Comparison of ENCODE assay signal across 8 cellular contexts in the genomic region with DNA sequence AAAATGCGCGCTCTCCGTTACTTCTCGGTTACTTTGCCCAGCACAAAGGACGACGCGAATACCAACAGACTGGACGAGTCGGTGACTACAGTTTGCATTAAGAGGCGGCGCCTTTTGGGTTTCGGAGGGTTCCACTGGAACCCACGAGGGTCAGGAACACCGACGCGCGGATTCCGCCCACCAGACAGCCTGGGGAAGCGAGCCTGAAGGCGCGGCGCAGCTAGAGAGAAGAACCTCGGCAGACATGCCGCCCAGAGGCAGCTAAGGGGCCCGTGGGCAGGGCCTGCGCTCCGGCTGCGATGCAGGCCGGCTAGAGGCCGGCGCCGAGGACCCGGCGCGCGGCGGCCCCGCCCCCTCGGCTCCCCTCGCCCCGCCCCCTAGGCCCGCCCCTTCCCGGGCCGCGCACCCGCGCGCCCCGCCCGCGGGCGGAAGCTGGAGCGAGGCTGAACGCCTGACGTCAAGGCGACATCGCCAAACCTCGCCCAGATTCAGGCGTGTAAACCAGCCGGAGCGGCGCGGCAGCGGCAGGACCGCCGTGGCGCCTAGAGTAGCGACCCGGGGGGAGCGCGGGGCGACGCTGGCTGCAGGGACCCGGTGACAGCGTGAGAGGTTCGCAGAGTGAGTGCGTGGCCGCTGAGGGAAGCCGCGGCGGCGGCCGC. TPM values are rescaled to one million over a fixed set of nuclear protein-coding genes. Genes with fewer than 3 reads are reported as not detected.
DNase-seq lines count a peak whose midpoint lies in the region; ATAC-seq, FAIRE-seq and TF ChIP-seq lines count a peak whose summit lies in the region.

A gene (plus strand): TSS at position 465 of the 659 bp plus-strand sequence. CDS start 37,826 bp downstream, outside the sequence.

- TF ChIP-seq CTCF in AG04449 (IDR thresholded peaks at IDR 0.05; ENCODE audit: insufficient read depth, low read length, missing control alignments) (no peak), WTC11 (IDR thresholded peaks at IDR 0.05) (no peak), bronchial epithelial cell (IDR thresholded peaks at IDR 0.05; ENCODE audit: insufficient read depth, low read length, severe bottlenecking) (no peak), smooth muscle cell (IDR thresholded peaks at IDR 0.05; ENCODE audit: borderline replicate concordance, insufficient read depth, poor library complexity, severe bottlenecking) (no peak)

- H3K4me1 ChIP-seq in smooth muscle cell (ENCODE audit: low read depth), result peaks cover 38% of the 10 kb centered on the region

- ATAC-seq in GM18873 (IDR thresholded peaks at IDR 0.05; ENCODE audit: low FRiP score, unreplicated experiment), result peak; percentile 64
- peak; percentile 85 for ATAC-seq in HG03135 (IDR thresholded peaks at IDR 0.05; ENCODE audit: unreplicated experiment)
- ATAC-seq in WTC11, result peak; percentile 91

- CTCF ChIA-PET in AG04449 (lab: Yijun Ruan, JAX) (interaction anchor here (0.8 to 2.8 kb wide), 5 partner anchors 11 to 260 kb away, joined by 3 to 10 read pairs (median 4); no protein-coding TSS in a partner anchor), WTC11 (lab: Charles Lee) (interaction anchor here (0.8 to 1.1 kb wide), 2 partner anchors 52 to 252 kb away, joined by 3 to 4 read pairs; no protein-coding TSS in a partner anchor)

- H3K9me3 ChIP-seq in smooth muscle cell (replicated peaks; ENCODE audit: low read depth), result no peaks in the 10 kb centered on the region

- DNase-seq in AG04449 (ENCODE audit: low read depth, low spot score) (no peak), NCI-H2196 (lab: John Stamatoyannopoulos, UW; ENCODE audit: unreplicated experiment) (peak; percentile 92), WTC11 (ENCODE audit: low spot score) (peak; percentile 80), bronchial epithelial cell (ENCODE audit: low read depth) (peak; percentile 73), iPS-NIHi7 (ENCODE audit: extremely low spot score) (peak; percentile 95), smooth muscle cell (lab: John Stamatoyannopoulos, UW; ENCODE audit: unreplicated experiment) (peak; percentile 66)

- peaks cover 9% of the 10 kb centered on the region for H3F3A ChIP-seq in smooth muscle cell (ENCODE audit: low read depth)

- peak within 1 kb of the TSS; percentile 97 for H3K9ac ChIP-seq in smooth muscle cell (ENCODE audit: low read depth)

- peaks cover 43% of the 10 kb centered on the region for H4K20me1 ChIP-seq in smooth muscle cell (ENCODE audit: low read depth)

- H3K36me3 ChIP-seq in bronchial epithelial cell (ENCODE audit: control insufficient read depth, insufficient read depth, low read length), result no peaks in the 10 kb centered on the region
- no peaks in the 10 kb centered on the region for H3K36me3 ChIP-seq in smooth muscle cell (ENCODE audit: low read depth)

- H3K4me2 ChIP-seq in smooth muscle cell, result peak within 1 kb of the TSS; percentile 97

- WGBS in smooth muscle cell (ENCODE audit: low lambda C conversion rate), result under 1% methylated on average over 54 of the region's 83 CpGs

- peak within 1 kb of the TSS; percentile 72 for H2AFZ ChIP-seq in smooth muscle cell (ENCODE audit: low read depth)

- H3K79me2 ChIP-seq in smooth muscle cell (ENCODE audit: low read depth), result peaks cover 44% of the 10 kb centered on the region

- peak within 1 kb of the TSS; percentile 91 for H3K27ac ChIP-seq in smooth muscle cell (ENCODE audit: low read depth)

- POLR2A ChIA-PET in AG04449 (lab: Yijun Ruan, JAX), result interaction anchor here (0.5 to 1.2 kb wide), 6 partner anchors 9 to 903 kb away, joined by 3 to 4 read pairs (median 3); no protein-coding TSS in a partner anchor
- POLR2A ChIA-PET in WTC11 (lab: Charles Lee), result interaction anchor here (0.5 to 1.5 kb wide), 8 partner anchors 9 to 1342 kb away, joined by 3 to 6 read pairs (median 4); a partner anchor contains a TSS

- H3K27me3 Mint-ChIP-seq in WTC11 (ENCODE audit: low read depth), result no peaks in the 10 kb centered on the region; the same call in 1 of the 2 replicates

- H3K9me3 Mint-ChIP-seq in WTC11, result peaks cover 1% of the 10 kb centered on the region

- peak within 1 kb of the TSS; percentile 99 for H3K27ac Mint-ChIP-seq in WTC11

- H3K4me3 Mint-ChIP-seq in WTC11, result peak within 1 kb of the TSS; percentile 88

- peaks cover 48% of the 10 kb centered on the region for H3K4me1 Mint-ChIP-seq in WTC11

- H3K4me3 ChIP-seq in AG04449 (ENCODE audit: low read depth, low read length), result peak within 1 kb of the TSS; percentile 84
- peak within 1 kb of the TSS; percentile 89 for H3K4me3 ChIP-seq in bronchial epithelial cell (ENCODE audit: low read depth, low read length)
- H3K4me3 ChIP-seq in smooth muscle cell, result peak within 1 kb of the TSS; percentile 99

- no peak for FAIRE-seq in bronchial epithelial cell (lab: Jason Lieb, UNC)

- peaks cover 6% of the 10 kb centered on the region for H3K36me3 Mint-ChIP-seq in WTC11

- H3K27me3 ChIP-seq in bronchial epithelial cell (ENCODE audit: control insufficient read depth, insufficient read depth, low read length) (no peaks in the 10 kb centered on the region), smooth muscle cell (ENCODE audit: low read depth) (no peaks in the 10 kb centered on the region)

TF ChIP-seq in WTC11, 78 proteins besides CTCF, POLR2A, EP300 and RAD21 (continues in another document):
- TF ChIP-seq, protein P1, sequence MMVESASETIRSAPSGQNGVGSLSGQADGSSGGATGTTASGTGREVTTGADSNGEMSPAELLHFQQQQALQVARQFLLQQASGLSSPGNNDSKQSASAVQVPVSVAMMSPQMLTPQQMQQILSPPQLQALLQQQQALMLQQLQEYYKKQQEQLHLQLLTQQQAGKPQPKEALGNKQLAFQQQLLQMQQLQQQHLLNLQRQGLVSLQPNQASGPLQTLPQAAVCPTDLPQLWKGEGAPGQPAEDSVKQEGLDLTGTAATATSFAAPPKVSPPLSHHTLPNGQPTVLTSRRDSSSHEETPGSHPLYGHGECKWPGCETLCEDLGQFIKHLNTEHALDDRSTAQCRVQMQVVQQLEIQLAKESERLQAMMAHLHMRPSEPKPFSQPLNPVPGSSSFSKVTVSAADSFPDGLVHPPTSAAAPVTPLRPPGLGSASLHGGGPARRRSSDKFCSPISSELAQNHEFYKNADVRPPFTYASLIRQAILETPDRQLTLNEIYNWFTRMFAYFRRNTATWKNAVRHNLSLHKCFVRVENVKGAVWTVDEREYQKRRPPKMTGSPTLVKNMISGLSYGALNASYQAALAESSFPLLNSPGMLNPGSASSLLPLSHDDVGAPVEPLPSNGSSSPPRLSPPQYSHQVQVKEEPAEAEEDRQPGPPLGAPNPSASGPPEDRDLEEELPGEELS (CRISPR knock-in tag; IDR thresholded peaks at IDR 0.05), result no peak; the same call in 1 of the 2 replicates
- TF ChIP-seq, protein P2, sequence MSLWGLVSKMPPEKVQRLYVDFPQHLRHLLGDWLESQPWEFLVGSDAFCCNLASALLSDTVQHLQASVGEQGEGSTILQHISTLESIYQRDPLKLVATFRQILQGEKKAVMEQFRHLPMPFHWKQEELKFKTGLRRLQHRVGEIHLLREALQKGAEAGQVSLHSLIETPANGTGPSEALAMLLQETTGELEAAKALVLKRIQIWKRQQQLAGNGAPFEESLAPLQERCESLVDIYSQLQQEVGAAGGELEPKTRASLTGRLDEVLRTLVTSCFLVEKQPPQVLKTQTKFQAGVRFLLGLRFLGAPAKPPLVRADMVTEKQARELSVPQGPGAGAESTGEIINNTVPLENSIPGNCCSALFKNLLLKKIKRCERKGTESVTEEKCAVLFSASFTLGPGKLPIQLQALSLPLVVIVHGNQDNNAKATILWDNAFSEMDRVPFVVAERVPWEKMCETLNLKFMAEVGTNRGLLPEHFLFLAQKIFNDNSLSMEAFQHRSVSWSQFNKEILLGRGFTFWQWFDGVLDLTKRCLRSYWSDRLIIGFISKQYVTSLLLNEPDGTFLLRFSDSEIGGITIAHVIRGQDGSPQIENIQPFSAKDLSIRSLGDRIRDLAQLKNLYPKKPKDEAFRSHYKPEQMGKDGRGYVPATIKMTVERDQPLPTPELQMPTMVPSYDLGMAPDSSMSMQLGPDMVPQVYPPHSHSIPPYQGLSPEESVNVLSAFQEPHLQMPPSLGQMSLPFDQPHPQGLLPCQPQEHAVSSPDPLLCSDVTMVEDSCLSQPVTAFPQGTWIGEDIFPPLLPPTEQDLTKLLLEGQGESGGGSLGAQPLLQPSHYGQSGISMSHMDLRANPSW (CRISPR knock-in tag; conservative IDR thresholded peaks at IDR 0.05; ENCODE audit: low read depth), result no peak
- TF ChIP-seq NFYB (CRISPR knock-in tag; conservative IDR thresholded peaks at IDR 0.05; ENCODE audit: low read depth) (no peak), GTF2I (CRISPR knock-in tag; conservative IDR thresholded peaks at IDR 0.05) (no peak), IRF2 (CRISPR knock-in tag; IDR thresholded peaks at IDR 0.05; ENCODE audit: borderline replicate concordance, low read depth) (no peak), ZNF396 (CRISPR knock-in tag; IDR thresholded peaks at IDR 0.05; ENCODE audit: borderline replicate concordance) (no peak)
- TF ChIP-seq, protein P3, sequence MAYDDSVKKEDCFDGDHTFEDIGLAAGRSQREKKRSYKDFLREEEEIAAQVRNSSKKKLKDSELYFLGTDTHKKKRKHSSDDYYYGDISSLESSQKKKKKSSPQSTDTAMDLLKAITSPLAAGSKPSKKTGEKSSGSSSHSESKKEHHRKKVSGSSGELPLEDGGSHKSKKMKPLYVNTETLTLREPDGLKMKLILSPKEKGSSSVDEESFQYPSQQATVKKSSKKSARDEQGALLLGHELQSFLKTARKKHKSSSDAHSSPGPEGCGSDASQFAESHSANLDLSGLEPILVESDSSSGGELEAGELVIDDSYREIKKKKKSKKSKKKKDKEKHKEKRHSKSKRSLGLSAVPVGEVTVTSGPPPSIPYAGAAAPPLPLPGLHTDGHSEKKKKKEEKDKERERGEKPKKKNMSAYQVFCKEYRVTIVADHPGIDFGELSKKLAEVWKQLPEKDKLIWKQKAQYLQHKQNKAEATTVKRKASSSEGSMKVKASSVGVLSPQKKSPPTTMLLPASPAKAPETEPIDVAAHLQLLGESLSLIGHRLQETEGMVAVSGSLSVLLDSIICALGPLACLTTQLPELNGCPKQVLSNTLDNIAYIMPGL (CRISPR knock-in tag; IDR thresholded peaks at IDR 0.05), result peak; percentile 61

RNA-seq across cellular contexts. Expression of the gene that starts here (rescaled TPM):
- total RNA-seq in WTC11 (2021), result 82.3 to 86.9 TPM (median 84.3 TPM) in 3 replicates
- 175 and 183 TPM in 2 replicates for total RNA-seq in bronchial epithelial cell
- 275 and 313 TPM in 2 replicates for total RNA-seq in smooth muscle cell
- polyA plus RNA-seq in smooth muscle cell, result 236 and 242 TPM in 2 replicates
